Comparison of ENCODE assay signal across 8 cellular contexts in the genomic region with DNA sequence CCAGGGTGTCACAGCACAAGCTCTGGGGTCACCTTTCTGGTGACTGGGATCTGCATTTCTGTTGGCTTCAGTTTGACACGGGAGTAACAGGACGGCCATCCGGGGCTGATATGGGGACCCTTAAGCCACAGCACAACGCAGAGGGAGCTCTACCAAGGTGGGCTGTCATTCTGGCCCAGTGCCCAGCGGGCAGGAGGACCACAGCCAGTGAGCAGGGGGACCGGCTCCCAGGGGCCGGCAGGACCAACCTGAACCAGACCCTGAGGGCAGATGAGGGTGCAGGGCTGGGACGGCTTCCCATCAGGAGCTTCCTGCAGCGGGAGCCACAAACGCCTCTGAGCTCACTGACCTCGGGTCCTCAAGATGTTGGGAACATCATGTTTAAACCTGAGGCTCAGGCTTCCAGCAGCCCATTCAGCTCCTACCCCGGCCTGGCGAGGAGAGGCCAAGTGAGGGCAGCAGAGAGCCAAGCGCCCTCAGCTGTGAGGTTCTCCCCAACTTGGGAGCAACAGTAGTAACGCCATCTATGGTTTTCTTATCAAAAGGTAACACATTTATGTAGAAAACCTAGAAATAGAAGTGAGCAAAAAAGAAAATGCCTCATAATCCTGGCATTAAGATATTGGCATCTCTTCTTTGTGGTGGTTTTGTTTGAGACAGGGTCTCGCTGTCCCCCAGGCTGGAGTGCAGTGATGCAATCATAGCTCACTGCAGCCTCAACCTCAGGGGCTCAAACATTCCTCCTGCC. TPM values are rescaled to one million over a fixed set of nuclear protein-coding genes. Genes with fewer than 3 reads are reported as not detected.
DNase-seq lines count a peak whose midpoint lies in the region; ATAC-seq, FAIRE-seq and TF ChIP-seq lines count a peak whose summit lies in the region.

No MANE protein-coding gene starts in this region.

- no peak for FAIRE-seq in urothelium cell line (lab: Jason Lieb, UNC)

- no peak overlapping the region for H3K27ac ChIP-seq in dorsolateral prefrontal cortex

- DNase-seq in GM04504 (ENCODE audit: low read depth): peak; percentile 8
- DNase-seq in Kasumi-1 (lab: John Stamatoyannopoulos, UW): peak; percentile 62 to 76
- peak in 5 of 10 donors; percentile 34 to 71 (median 51) for DNase-seq in dorsolateral prefrontal cortex
- DNase-seq in midbrain (lab: John Stamatoyannopoulos, UW): peak; percentile 27
- peak; percentile 60 for DNase-seq in urothelium cell line (ENCODE audit: low spot score)
- DNase-seq in NCI-H2107 (lab: John Stamatoyannopoulos, UW): no peak

- no peak overlapping the region for H3K4me3 ChIP-seq in dorsolateral prefrontal cortex

- ATAC-seq in activated CD4-positive, CD25-positive, alpha-beta regulatory T cell treated with anti-CD3 and anti-CD28 coated beads, Interleukin-2, amount 50 U/mL, for 24 hours: peak; percentile 45 to 83
- no peak for ATAC-seq in GM19351 (IDR thresholded peaks at IDR 0.05; ENCODE audit: unreplicated experiment)

- intact Hi-C loops in dorsolateral prefrontal cortex (cut with DNase I): no loop called here

- TF ChIP-seq CTCF in dorsolateral prefrontal cortex (IDR thresholded peaks at IDR 0.05 in 54 of 56, conservative IDR thresholded peaks at IDR 0.05 in 2 of 56; ENCODE audit: low read depth in 1 of 56, partially characterized antibody in 56 of 56): peak in 55 of 56 donors; percentile 14 to 71 (median 58)

- peaks cover 0 to 2% (median 0%) of the 10 kb centered on the region in 45 donors for H3K27me3 ChIP-seq in dorsolateral prefrontal cortex

RNA-seq across cellular contexts. Expression of gene TMEM201, which starts 26.8 kb away (rescaled TPM):
- total RNA-seq in dorsolateral prefrontal cortex: 10 to 100 TPM; 15.4 to 35.6 (median 20.9) TPM

RNA-seq across cellular contexts. Expression of gene PIK3CD, which starts 36.0 kb away (rescaled TPM):
- 10 to 100 TPM in 117 of 120 experiments, 1 to 10 TPM in 3; 8.0 to 31.5 (median 16.2) TPM for total RNA-seq in dorsolateral prefrontal cortex
